In genomic region chr5:1401681-1402096, GRCh38 we compare ENCODE assay signal across 22 cellular contexts. TPM values are rescaled to one million over a fixed set of nuclear protein-coding genes. Genes with fewer than 3 reads are reported as not detected.
A peak's percentile ranks its signal among the peaks of the same experiment; 100 is the strongest.
DNase-seq lines count a peak whose midpoint lies in the region; ATAC-seq, FAIRE-seq and TF ChIP-seq lines count a peak whose summit lies in the region.
"Had no signal": no experiment of that assay in that cellular context is flagged by ENCODE, and none has a peak within 500 bp of the region (broad histone marks: within the 10 kb centered on the region; RNA-seq: fewer than 3 reads in every experiment).

No MANE protein-coding gene starts in this region.

- CTCF ChIA-PET in HEK293 (lab: Yijun Ruan, JAX), result interaction anchor here (0.6 to 1.6 kb wide), 3 partner anchors 22 to 243 kb away, joined by 3 to 4 read pairs (median 3); no protein-coding TSS in a partner anchor
- CTCF ChIA-PET in HepG2 (lab: Yijun Ruan, JAX; ENCODE audit: low intra/inter-chr PET ratio, low total read pairs), result no interaction called here

- WGBS in HepG2 (ENCODE audit: low lambda C conversion rate), result 0% methylated on average over 1 of the region's 10 CpGs

- H3K9me3 ChIP-seq in HEK293 (ENCODE audit: control insufficient read depth, insufficient read depth, low read depth, low read length), result no peaks in the 10 kb centered on the region
- H3K9me3 ChIP-seq in HepG2 (ENCODE audit: low read length), result no peaks in the 10 kb centered on the region

- no peak for TF ChIP-seq EP300 in HepG2 (IDR thresholded peaks at IDR 0.05; ENCODE audit: low read depth in 2 of 2, low read length in 2 of 2)
- no peak for TF ChIP-seq EP300 in HepG2 (CRISPR knock-in tag; IDR thresholded peaks at IDR 0.05; ENCODE audit: borderline replicate concordance)

- no peak overlapping the region for H3K27ac ChIP-seq in HEK293 (ENCODE audit: extremely low read depth, low read depth, low read length)
- H3K27ac ChIP-seq in HepG2 (ENCODE audit: extremely low read length, insufficient read depth, low read length), result no peak overlapping the region
- H3K27ac ChIP-seq: A549, C4-2B, KMS-11, ovary had no signal

- H3K4me1 ChIP-seq in HEK293 (ENCODE audit: control insufficient read depth, insufficient read depth, low read length), result no peaks in the 10 kb centered on the region
- no peaks in the 10 kb centered on the region for H3K4me1 ChIP-seq in HepG2 (ENCODE audit: insufficient read depth, low read length)
- H3K4me1 ChIP-seq: A549 had no signal

- no peak for TF ChIP-seq POLR2A in HepG2 (IDR thresholded peaks at IDR 0.05; ENCODE audit: insufficient read depth in 1 of 2, low read depth in 2 of 2, low read length in 2 of 2)

- DNase-seq in NCI-H146 (lab: John Stamatoyannopoulos, UW) (peak; percentile 57), NCI-H146 treated with DMSO at 0.1 percent for 48 hours (lab: John Stamatoyannopoulos, UW; ENCODE audit: unreplicated experiment) (no peak), RPMI8226 (peak; percentile 88), HepG2 (ENCODE audit: low spot score) (no peak), NOMO-1 treated with dmso at 0.1 percent for 144 hours (lab: John Stamatoyannopoulos, UW; ENCODE audit: unreplicated experiment) (no peak)
- DNase-seq in stimulated activated CD4-positive, alpha-beta T cell treated with anti-CD3 and anti-CD28 coated beads, Interleukin-1b, Interleukin-23, amount 100 ng/mL, for 48 hours, result no peak
- DNase-seq: activated CD4-positive, alpha-beta T cell treated with anti-CD3 and anti-CD28 coated beads, Interleukin-2, amount 50 U/mL, for 4 hours; activated naive CD4-positive, alpha-beta T cell treated with anti-CD3 and anti-CD28 coated beads for 36 hours; activated T-cell treated with anti-CD3 and anti-CD28 coated beads for 4 hours; anterior cingulate cortex; DMS79; effector CD8-positive, alpha-beta T cell; NCI-H1436; ovary; stimulated activated naive CD8-positive, alpha-beta T cell treated with anti-CD3 and anti-CD28 coated beads, Interleukin-15, Interleukin-2, amounts not matched to agents 100 U/mL and 50 U/mL, for 24 hours had no signal

- TF ChIP-seq RAD21 in HepG2 (CRISPR knock-in tag; IDR thresholded peaks at IDR 0.05), result no peak

- in situ Hi-C loops in HepG2 (cut with HindIII; ENCODE audit: extremely low pct_ligation_motif_present, low pct_unique_long_range_greater_than_20kb), result no loop called here

- no peak for TF ChIP-seq CTCF in HEK293 (tag by site-specific recombination; IDR thresholded peaks at IDR 0.05)
- TF ChIP-seq CTCF in HepG2 (CRISPR knock-in tag; IDR thresholded peaks at IDR 0.05), result no peak

- H3K9ac ChIP-seq in HepG2 (ENCODE audit: insufficient read depth, low read depth, low read length), result no peak overlapping the region
- H3K9ac ChIP-seq: KMS-11 had no signal

- intact Hi-C loops in HepG2 (cut with micrococcal nuclease; ENCODE audit: unreplicated experiment), result no loop called here

- no peaks in the 10 kb centered on the region for H3K79me2 ChIP-seq in HepG2 (ENCODE audit: insufficient read depth, low read length)

- no peak for FAIRE-seq in HepG2 (lab: Jason Lieb, UNC)
- FAIRE-seq: A549 had no signal

- peaks cover 11 to 88% of the 10 kb centered on the region in 2 experiments for H3K27me3 ChIP-seq in HepG2 (ENCODE audit: control insufficient read depth in 1 of 2, insufficient read depth in 2 of 2, low read length in 2 of 2)
- H3K27me3 ChIP-seq: ovary had no signal

- H3K36me3 ChIP-seq in HEK293 (ENCODE audit: control insufficient read depth in 2 of 2, insufficient read depth in 1 of 2, low read length in 2 of 2) (no peaks in the 10 kb centered on the region), HepG2 (replicated peaks in 1 of 2; ENCODE audit: control insufficient read depth in 1 of 2, insufficient read depth in 2 of 2, low read length in 2 of 2) (no peaks in the 10 kb centered on the region)
- H3K36me3 ChIP-seq: ovary had no signal

- H3K4me3 ChIP-seq in HEK293 (ENCODE audit: low read depth, low read length), result no peak overlapping the region
- H3K4me3 ChIP-seq in HepG2 (replicated peaks in 1 of 3; ENCODE audit: insufficient read depth in 1 of 3, low read depth in 2 of 3, low read length in 3 of 3), result no peak overlapping the region
- H3K4me3 ChIP-seq: A549, lung, ovary had no signal

- H4K20me1 ChIP-seq in HepG2 (ENCODE audit: insufficient read depth, low read length), result no peaks in the 10 kb centered on the region

- ATAC-seq in HepG2 (peak; percentile 20; the same call in 2 of the 3 replicates), GM21367 (IDR thresholded peaks at IDR 0.05; ENCODE audit: unreplicated experiment) (no peak)
- ATAC-seq: sciatic nerve; stimulated activated naive CD8-positive, alpha-beta T cell treated with anti-CD3 and anti-CD28 coated beads, Interleukin-15, Interleukin-2, amounts not matched to agents 100 U/mL and 50 U/mL, for 24 hours had no signal

- BruUV-seq in HepG2 (replicated peaks; lab: Mats Ljungman, UMichigan), result no TSS peak

- POLR2A ChIA-PET in HEK293 (lab: Yijun Ruan, JAX) (no interaction called here), HepG2 (lab: Yijun Ruan, JAX) (no interaction called here)

- no peak overlapping the region for H2AFZ ChIP-seq in HepG2 (ENCODE audit: low read length)

- H3K4me2 ChIP-seq in HepG2 (ENCODE audit: low read depth, low read length), result no peak overlapping the region
- H3K4me2 ChIP-seq: A549, KMS-11 had no signal

TF ChIP-seq in HepG2, 621 proteins besides CTCF, POLR2A, EP300 and RAD21:
- TF ChIP-seq YEATS4 (CRISPR knock-in tag; IDR thresholded peaks at IDR 0.05; ENCODE audit: borderline replicate concordance) (no peak), AKAP8 (CRISPR knock-in tag; IDR thresholded peaks at IDR 0.05) (no peak)

RNA-seq across cellular contexts. Expression of gene SLC6A3, which starts 43.6 kb away (rescaled TPM):
- not detected in 2 replicates for total RNA-seq in HepG2 (2016; rRNA removed; fragmentation: Illumina TruSeq; extraction: Trizol)
- total RNA-seq in HepG2 (2016; cell fraction: cytosol; rRNA removed; fragmentation: Illumina TruSeq; extraction: Trizol; ENCODE audit: low read depth), result not detected in 2 replicates
- not detected in 2 replicates for total RNA-seq in HepG2 (2016; cell fraction: insoluble cytoplasmic fraction; rRNA removed; fragmentation: Illumina TruSeq; extraction: Trizol)
- total RNA-seq in HepG2 (2016; cell fraction: membrane; rRNA removed; fragmentation: Illumina TruSeq; extraction: Trizol), result not detected in 2 replicates
- total RNA-seq in HepG2 (2016; cell fraction: nucleus; rRNA removed; fragmentation: Illumina TruSeq; extraction: Trizol), result not detected in 2 replicates
- polyA plus RNA-seq in HepG2 (2011; rRNA removed), result 0.01 and 0.12 TPM in 2 replicates
- polyA plus RNA-seq in HepG2 (2011; cell fraction: cytosol; rRNA removed), result 0.03 and 0.06 TPM in 2 replicates
- polyA plus RNA-seq in HepG2 (2011; cell fraction: nucleus; rRNA removed), result 0.18 and 0.36 TPM in 2 replicates
- polyA plus RNA-seq in HepG2 (2012), result 0.15 and 0.17 TPM in 2 replicates
- not detected in 2 replicates for polyA plus RNA-seq in HepG2 (2016; cell fraction: cytosol; fragmentation: Illumina TruSeq; extraction: Trizol; ENCODE audit: low read depth)
- polyA plus RNA-seq in HepG2 (2016; cell fraction: insoluble cytoplasmic fraction; fragmentation: Illumina TruSeq; extraction: Trizol; ENCODE audit: low read depth), result not detected in 2 replicates
- polyA plus RNA-seq in HepG2 (2016; cell fraction: membrane; fragmentation: Illumina TruSeq; extraction: Trizol; ENCODE audit: low read depth), result not detected in 2 replicates
- not detected in 2 replicates for polyA plus RNA-seq in HepG2 (2016; cell fraction: nucleus; fragmentation: Illumina TruSeq; extraction: Trizol; ENCODE audit: insufficient read depth, low read depth)
- 0.12 and 0.14 TPM in 2 replicates for polyA minus RNA-seq in HepG2 (2011; rRNA and poly(A)+ RNA removed; ENCODE audit: low replicate concordance)
- polyA minus RNA-seq in HepG2 (2011; cell fraction: cytosol; rRNA and poly(A)+ RNA removed), result not detected in 2 replicates
- 0.12 TPM in 1 of 2 replicates, not detected in the other for polyA minus RNA-seq in HepG2 (2011; cell fraction: nucleus; rRNA and poly(A)+ RNA removed)
- total RNA-seq: activated naive CD4-positive, alpha-beta T cell treated with anti-CD3 and anti-CD28 coated beads for 36 hours; sciatic nerve had no signal

RNA-seq across cellular contexts. Expression of gene CLPTM1L, which starts 56.8 kb away (rescaled TPM):
- total RNA-seq in HepG2 (2016; rRNA removed; fragmentation: Illumina TruSeq; extraction: Trizol), result 65.4 and 124 TPM in 2 replicates
- 165 and 166 TPM in 2 replicates for total RNA-seq in HepG2 (2016; cell fraction: cytosol; rRNA removed; fragmentation: Illumina TruSeq; extraction: Trizol; ENCODE audit: low read depth)
- total RNA-seq in HepG2 (2016; cell fraction: insoluble cytoplasmic fraction; rRNA removed; fragmentation: Illumina TruSeq; extraction: Trizol), result 72.1 and 131 TPM in 2 replicates
- total RNA-seq in HepG2 (2016; cell fraction: membrane; rRNA removed; fragmentation: Illumina TruSeq; extraction: Trizol), result 271 and 285 TPM in 2 replicates
- 76.4 and 77.0 TPM in 2 replicates for total RNA-seq in HepG2 (2016; cell fraction: nucleus; rRNA removed; fragmentation: Illumina TruSeq; extraction: Trizol)
- 80.3 and 99.3 TPM in 2 replicates for polyA plus RNA-seq in HepG2 (2011; rRNA removed)
- polyA plus RNA-seq in HepG2 (2011; cell fraction: cytosol; rRNA removed), result 102 and 119 TPM in 2 replicates
- polyA plus RNA-seq in HepG2 (2011; cell fraction: nucleus; rRNA removed), result 99.8 and 103 TPM in 2 replicates
- 43.6 and 60.3 TPM in 2 replicates for polyA plus RNA-seq in HepG2 (2012)
- polyA plus RNA-seq in HepG2 (2016; cell fraction: cytosol; fragmentation: Illumina TruSeq; extraction: Trizol; ENCODE audit: low read depth), result 124 and 168 TPM in 2 replicates
- 83.6 and 94.2 TPM in 2 replicates for polyA plus RNA-seq in HepG2 (2016; cell fraction: insoluble cytoplasmic fraction; fragmentation: Illumina TruSeq; extraction: Trizol; ENCODE audit: low read depth)
- polyA plus RNA-seq in HepG2 (2016; cell fraction: membrane; fragmentation: Illumina TruSeq; extraction: Trizol; ENCODE audit: low read depth), result 184 and 217 TPM in 2 replicates
- 147 and 155 TPM in 2 replicates for polyA plus RNA-seq in HepG2 (2016; cell fraction: nucleus; fragmentation: Illumina TruSeq; extraction: Trizol; ENCODE audit: insufficient read depth, low read depth)
- polyA minus RNA-seq in HepG2 (2011; rRNA and poly(A)+ RNA removed; ENCODE audit: low replicate concordance), result 281 and 712 TPM in 2 replicates
- polyA minus RNA-seq in HepG2 (2011; cell fraction: cytosol; rRNA and poly(A)+ RNA removed), result 45.2 and 56.5 TPM in 2 replicates
- polyA minus RNA-seq in HepG2 (2011; cell fraction: nucleus; rRNA and poly(A)+ RNA removed), result 37.0 and 46.2 TPM in 2 replicates

Comparison
In these comparisons a context has a peak if more than half of its experiments do, and no peak if none do; other contexts are left out.
1. DNase-seq: peak in NCI-H146 (single experiment) and RPMI8226 (single experiment); none in NCI-H146 treated with DMSO at 0.1 percent for 48 hours (single experiment), HepG2 (single experiment), NOMO-1 treated with dmso at 0.1 percent for 144 hours (single experiment) and stimulated activated CD4-positive, alpha-beta T cell treated with anti-CD3 and anti-CD28 coated beads, Interleukin-1b, Interleukin-23, amount 100 ng/mL, for 48 hours (single experiment).